In the genomic region with DNA sequence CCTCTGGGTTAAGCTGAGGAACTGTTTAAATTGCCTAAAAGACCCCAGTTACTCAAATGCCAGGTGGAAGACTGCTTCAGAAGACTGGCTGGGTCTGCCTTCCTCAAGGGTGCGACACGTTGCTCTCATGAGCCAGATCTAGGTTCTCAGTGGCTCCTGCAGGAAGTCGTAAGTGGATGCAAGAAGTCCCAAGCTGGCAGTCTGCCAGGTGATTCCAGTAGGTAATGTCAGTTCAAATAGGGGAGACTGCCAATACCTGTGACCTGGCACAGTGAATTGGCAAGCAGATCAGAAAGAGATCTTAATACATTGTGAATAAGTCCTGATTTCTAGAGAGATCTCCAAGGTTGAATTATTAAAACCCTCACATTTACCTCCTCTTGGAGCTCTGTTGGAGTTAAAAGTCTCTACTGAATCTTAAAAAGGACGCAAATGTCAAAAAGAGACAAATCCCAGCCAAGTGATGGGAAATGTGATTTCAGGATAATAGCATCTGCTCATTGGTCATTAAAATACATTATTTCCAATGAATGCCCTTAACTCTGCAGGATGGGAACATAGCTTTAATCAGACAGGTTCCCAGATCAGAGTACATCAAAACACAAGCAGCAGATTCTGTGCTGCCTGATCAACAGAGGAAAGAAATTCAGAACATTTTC, we compare ENCODE assay signal across 12 cellular contexts.
A peak's percentile ranks its signal among the peaks of the same experiment; 100 is the strongest.
DNase-seq lines count a peak whose midpoint lies in the region; ATAC-seq and TF ChIP-seq lines count a peak whose summit lies in the region.
"Had no signal": no experiment of that assay in that cellular context is flagged by ENCODE, and none has a peak within 500 bp of the region (broad histone marks: within the 10 kb centered on the region; RNA-seq: fewer than 3 reads in every experiment).

No MANE protein-coding gene starts in this region.

- no peaks in the 10 kb centered on the region for H3K27me3 ChIP-seq in esophagus muscularis mucosa

- no peak for TF ChIP-seq POLR2A in esophagus muscularis mucosa (IDR thresholded peaks at IDR 0.05; ENCODE audit: low read depth)

- H3K9me3 ChIP-seq in esophagus muscularis mucosa: no peaks in the 10 kb centered on the region

- DNase-seq in DMS53 (lab: John Stamatoyannopoulos, UW): peak; percentile 71
- peak; percentile 70 for DNase-seq in M059J (ENCODE audit: low read depth)
- DNase-seq in SHP77 treated with DMSO at 0.1 percent for 48 hours (lab: John Stamatoyannopoulos, UW): peak; percentile 22
- DNase-seq in left lobe of liver (ENCODE audit: low spot score): peak; percentile 79
- DNase-seq in T-helper 2 cell treated with Interferon-gamma antibody and Interleukin-4, amounts not matched to agents 5 μg/mL and 100 μg/mL, for 36 hours (ENCODE audit: low spot score): no peak
- DNase-seq in esophagus muscularis mucosa (ENCODE audit: extremely low spot score): no peak
- DNase-seq: NCI-H2107; stimulated activated CD4-positive, alpha-beta T cell treated with anti-CD3 and anti-CD28 coated beads, Interleukin-12 subunit alpha, Interleukin-12 subunit beta, amount 100 ng/mL, for 4 hours had no signal

- no peaks in the 10 kb centered on the region for H3K36me3 Mint-ChIP-seq in stimulated activated memory B cell treated with anti-CD40 and anti-IgM and Interleukin-4, amounts not matched to agents 10 μg/mL and 1 μg/mL and 100 μg/mL, for 72 hours
- no peaks in the 10 kb centered on the region for H3K36me3 Mint-ChIP-seq in T-helper 2 cell treated with Interferon-gamma antibody and Interleukin-4, amounts not matched to agents 5 μg/mL and 100 μg/mL, for 36 hours (ENCODE audit: low read depth)

- no peak overlapping the region for H3K4me3 Mint-ChIP-seq in stimulated activated memory B cell treated with anti-CD40 and anti-IgM and Interleukin-4, amounts not matched to agents 10 μg/mL and 1 μg/mL and 100 μg/mL, for 72 hours
- no peak overlapping the region for H3K4me3 Mint-ChIP-seq in T-helper 2 cell treated with Interferon-gamma antibody and Interleukin-4, amounts not matched to agents 5 μg/mL and 100 μg/mL, for 36 hours

- no peak overlapping the region for H3K4me3 ChIP-seq in esophagus muscularis mucosa
- H3K4me3 ChIP-seq: SK-N-MC had no signal

- H3K4me1 Mint-ChIP-seq in stimulated activated memory B cell treated with anti-CD40 and anti-IgM and Interleukin-4, amounts not matched to agents 10 μg/mL and 1 μg/mL and 100 μg/mL, for 72 hours: no peaks in the 10 kb centered on the region
- H3K4me1 Mint-ChIP-seq in T-helper 2 cell treated with Interferon-gamma antibody and Interleukin-4, amounts not matched to agents 5 μg/mL and 100 μg/mL, for 36 hours (ENCODE audit: low read depth): no peaks in the 10 kb centered on the region

- H3K36me3 ChIP-seq in esophagus muscularis mucosa: no peaks in the 10 kb centered on the region

- no peaks in the 10 kb centered on the region for H3K9me3 Mint-ChIP-seq in stimulated activated memory B cell treated with anti-CD40 and anti-IgM and Interleukin-4, amounts not matched to agents 10 μg/mL and 1 μg/mL and 100 μg/mL, for 72 hours
- no peaks in the 10 kb centered on the region for H3K9me3 Mint-ChIP-seq in T-helper 2 cell treated with Interferon-gamma antibody and Interleukin-4, amounts not matched to agents 5 μg/mL and 100 μg/mL, for 36 hours
- H3K9me3 Mint-ChIP-seq: activated T-helper 2 cell treated with anti-CD3 and anti-CD28 coated beads, Interferon-gamma antibody, Interleukin-2, Interleukin-4, amounts not matched to agents 10 μg/mL and 5 μg/mL and 100 μg/mL, durations not matched to agents 14 hours and 24 hours and 36 hours had no signal

- no peak overlapping the region for H3K27ac ChIP-seq in esophagus muscularis mucosa (replicated peaks in 1 of 4)
- H3K27ac ChIP-seq: SK-N-MC had no signal

- no peak for TF ChIP-seq EP300 in esophagus muscularis mucosa (IDR thresholded peaks at IDR 0.05)

- ATAC-seq in left lobe of liver (peak; percentile 90), HG02678 (IDR thresholded peaks at IDR 0.05; ENCODE audit: unreplicated experiment) (no peak)
- no peak for ATAC-seq in stimulated activated memory B cell treated with anti-CD40 and anti-IgM and Interleukin-4, amounts not matched to agents 10 μg/mL and 1 μg/mL and 100 μg/mL, for 72 hours

- peaks cover 17% of the 10 kb centered on the region for H3K27me3 Mint-ChIP-seq in stimulated activated memory B cell treated with anti-CD40 and anti-IgM and Interleukin-4, amounts not matched to agents 10 μg/mL and 1 μg/mL and 100 μg/mL, for 72 hours
- H3K27me3 Mint-ChIP-seq in T-helper 2 cell treated with Interferon-gamma antibody and Interleukin-4, amounts not matched to agents 5 μg/mL and 100 μg/mL, for 36 hours (ENCODE audit: low read depth): peaks cover 13% of the 10 kb centered on the region

- TF ChIP-seq CTCF in esophagus muscularis mucosa (IDR thresholded peaks at IDR 0.05): no peak

- intact Hi-C loops in esophagus muscularis mucosa (cut with DNase I): loop anchor here (10.0 kb wide), 1 partner anchor 62 kb away; no protein-coding TSS in a partner anchor

- H3K4me1 ChIP-seq in esophagus muscularis mucosa: peaks cover 2 to 16% (median 10%) of the 10 kb centered on the region in 4 donors

- WGBS in esophagus muscularis mucosa: 82% methylated on average over 4 of the region's 4 CpGs

- H3K27ac Mint-ChIP-seq in stimulated activated memory B cell treated with anti-CD40 and anti-IgM and Interleukin-4, amounts not matched to agents 10 μg/mL and 1 μg/mL and 100 μg/mL, for 72 hours: no peak overlapping the region
- H3K27ac Mint-ChIP-seq in T-helper 2 cell treated with Interferon-gamma antibody and Interleukin-4, amounts not matched to agents 5 μg/mL and 100 μg/mL, for 36 hours: no peak overlapping the region
- H3K27ac Mint-ChIP-seq: activated T-helper 2 cell treated with anti-CD3 and anti-CD28 coated beads, Interferon-gamma antibody, Interleukin-2, Interleukin-4, amounts not matched to agents 10 μg/mL and 5 μg/mL and 100 μg/mL, durations not matched to agents 14 hours and 24 hours and 36 hours had no signal

Comparison
In these comparisons a context has a peak if more than half of its experiments do, and no peak if none do; other contexts are left out.
1. DNase-seq: peak in DMS53 (single experiment), M059J (single experiment), SHP77 treated with DMSO at 0.1 percent for 48 hours (single experiment) and left lobe of liver (single experiment); none in T-helper 2 cell treated with Interferon-gamma antibody and Interleukin-4, amounts not matched to agents 5 μg/mL and 100 μg/mL, for 36 hours (single experiment) and esophagus muscularis mucosa (single experiment).